ENCODE assay signal across 1 cellular context in the genomic region with DNA sequence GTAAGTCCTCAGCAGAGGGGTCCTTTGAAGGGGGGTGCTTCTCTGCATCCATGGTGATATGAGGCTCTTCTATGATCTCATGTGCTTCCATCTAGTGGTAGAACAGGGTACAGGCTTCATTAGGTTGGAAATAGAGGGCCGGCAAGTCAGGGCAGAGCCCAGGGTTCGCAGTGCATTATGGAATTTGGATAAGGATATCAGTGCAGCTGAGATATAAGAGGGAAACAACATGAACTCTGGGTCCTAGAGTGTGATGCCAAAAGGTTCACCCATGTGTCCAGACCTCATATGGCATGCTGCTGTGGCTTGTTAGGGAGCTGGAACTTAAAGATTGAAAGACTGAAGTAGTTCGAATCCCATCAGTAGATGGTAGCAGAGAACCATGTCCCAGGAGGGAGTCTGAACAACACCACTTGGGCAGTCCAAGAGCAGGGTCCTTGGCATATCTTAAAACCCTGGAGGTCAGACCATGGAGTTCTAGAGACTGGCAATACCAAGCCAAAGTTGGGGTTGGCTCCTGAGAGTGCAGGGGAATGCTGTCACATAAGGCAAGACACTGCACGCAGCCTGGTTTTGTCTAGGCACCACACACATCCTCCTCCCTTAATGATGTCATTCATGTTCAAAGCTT.
TF ChIP-seq lines count a peak whose summit lies in the region.

No MANE protein-coding gene starts in this region.

TF ChIP-seq in HepG2, 621 proteins besides CTCF, POLR2A, EP300 and RAD21 (continued from another document and continues in another):
- TF ChIP-seq ZNF782 (CRISPR knock-in tag; IDR thresholded peaks at IDR 0.05; ENCODE audit: borderline replicate concordance) = no peak
- TF ChIP-seq, protein P1, sequence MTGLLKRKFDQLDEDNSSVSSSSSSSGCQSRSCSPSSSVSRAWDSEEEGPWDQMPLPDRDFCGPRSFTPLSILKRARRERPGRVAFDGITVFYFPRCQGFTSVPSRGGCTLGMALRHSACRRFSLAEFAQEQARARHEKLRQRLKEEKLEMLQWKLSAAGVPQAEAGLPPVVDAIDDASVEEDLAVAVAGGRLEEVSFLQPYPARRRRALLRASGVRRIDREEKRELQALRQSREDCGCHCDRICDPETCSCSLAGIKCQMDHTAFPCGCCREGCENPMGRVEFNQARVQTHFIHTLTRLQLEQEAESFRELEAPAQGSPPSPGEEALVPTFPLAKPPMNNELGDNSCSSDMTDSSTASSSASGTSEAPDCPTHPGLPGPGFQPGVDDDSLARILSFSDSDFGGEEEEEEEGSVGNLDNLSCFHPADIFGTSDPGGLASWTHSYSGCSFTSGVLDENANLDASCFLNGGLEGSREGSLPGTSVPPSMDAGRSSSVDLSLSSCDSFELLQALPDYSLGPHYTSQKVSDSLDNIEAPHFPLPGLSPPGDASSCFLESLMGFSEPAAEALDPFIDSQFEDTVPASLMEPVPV (CRISPR knock-in tag; IDR thresholded peaks at IDR 0.05) = 0 out of 2 replicates have a peak, but pooled peaks have one; percentile 27
- no peak for TF ChIP-seq ZNF326 (CRISPR knock-in tag; IDR thresholded peaks at IDR 0.05; ENCODE audit: borderline replicate concordance)
- TF ChIP-seq RNF2 (conservative IDR thresholded peaks at IDR 0.05; ENCODE audit: low read depth) = no peak
- TF ChIP-seq, protein P2, sequence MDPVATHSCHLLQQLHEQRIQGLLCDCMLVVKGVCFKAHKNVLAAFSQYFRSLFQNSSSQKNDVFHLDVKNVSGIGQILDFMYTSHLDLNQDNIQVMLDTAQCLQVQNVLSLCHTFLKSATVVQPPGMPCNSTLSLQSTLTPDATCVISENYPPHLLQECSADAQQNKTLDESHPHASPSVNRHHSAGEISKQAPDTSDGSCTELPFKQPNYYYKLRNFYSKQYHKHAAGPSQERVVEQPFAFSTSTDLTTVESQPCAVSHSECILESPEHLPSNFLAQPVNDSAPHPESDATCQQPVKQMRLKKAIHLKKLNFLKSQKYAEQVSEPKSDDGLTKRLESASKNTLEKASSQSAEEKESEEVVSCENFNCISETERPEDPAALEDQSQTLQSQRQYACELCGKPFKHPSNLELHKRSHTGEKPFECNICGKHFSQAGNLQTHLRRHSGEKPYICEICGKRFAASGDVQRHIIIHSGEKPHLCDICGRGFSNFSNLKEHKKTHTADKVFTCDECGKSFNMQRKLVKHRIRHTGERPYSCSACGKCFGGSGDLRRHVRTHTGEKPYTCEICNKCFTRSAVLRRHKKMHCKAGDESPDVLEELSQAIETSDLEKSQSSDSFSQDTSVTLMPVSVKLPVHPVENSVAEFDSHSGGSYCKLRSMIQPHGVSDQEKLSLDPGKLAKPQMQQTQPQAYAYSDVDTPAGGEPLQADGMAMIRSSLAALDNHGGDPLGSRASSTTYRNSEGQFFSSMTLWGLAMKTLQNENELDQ (CRISPR knock-in tag; IDR thresholded peaks at IDR 0.05; ENCODE audit: borderline replicate concordance) = no peak
- TF ChIP-seq, protein P3, sequence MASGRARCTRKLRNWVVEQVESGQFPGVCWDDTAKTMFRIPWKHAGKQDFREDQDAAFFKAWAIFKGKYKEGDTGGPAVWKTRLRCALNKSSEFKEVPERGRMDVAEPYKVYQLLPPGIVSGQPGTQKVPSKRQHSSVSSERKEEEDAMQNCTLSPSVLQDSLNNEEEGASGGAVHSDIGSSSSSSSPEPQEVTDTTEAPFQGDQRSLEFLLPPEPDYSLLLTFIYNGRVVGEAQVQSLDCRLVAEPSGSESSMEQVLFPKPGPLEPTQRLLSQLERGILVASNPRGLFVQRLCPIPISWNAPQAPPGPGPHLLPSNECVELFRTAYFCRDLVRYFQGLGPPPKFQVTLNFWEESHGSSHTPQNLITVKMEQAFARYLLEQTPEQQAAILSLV (CRISPR knock-in tag; IDR thresholded peaks at IDR 0.05; ENCODE audit: borderline replicate concordance) = 0 out of 2 replicates have a peak, but pooled peaks have one; percentile 56
- TF ChIP-seq ZNF577 (CRISPR knock-in tag; IDR thresholded peaks at IDR 0.05; ENCODE audit: borderline replicate concordance, low read depth) = no peak
- 0 out of 2 replicates have a peak, but pooled peaks have one; percentile 37 for TF ChIP-seq TMF1 (CRISPR knock-in tag; IDR thresholded peaks at IDR 0.05; ENCODE audit: low read depth)
- TF ChIP-seq XRCC5 (optimal IDR thresholded peaks at IDR 0.05; ENCODE audit: low read length) = peak; percentile 47
- TF ChIP-seq KAT2B (IDR thresholded peaks at IDR 0.05; ENCODE audit: borderline replicate concordance, low read depth, low read length) = no peak
- no peak for TF ChIP-seq HMGA1 (CRISPR knock-in tag; conservative IDR thresholded peaks at IDR 0.05)
- TF ChIP-seq, protein P4, sequence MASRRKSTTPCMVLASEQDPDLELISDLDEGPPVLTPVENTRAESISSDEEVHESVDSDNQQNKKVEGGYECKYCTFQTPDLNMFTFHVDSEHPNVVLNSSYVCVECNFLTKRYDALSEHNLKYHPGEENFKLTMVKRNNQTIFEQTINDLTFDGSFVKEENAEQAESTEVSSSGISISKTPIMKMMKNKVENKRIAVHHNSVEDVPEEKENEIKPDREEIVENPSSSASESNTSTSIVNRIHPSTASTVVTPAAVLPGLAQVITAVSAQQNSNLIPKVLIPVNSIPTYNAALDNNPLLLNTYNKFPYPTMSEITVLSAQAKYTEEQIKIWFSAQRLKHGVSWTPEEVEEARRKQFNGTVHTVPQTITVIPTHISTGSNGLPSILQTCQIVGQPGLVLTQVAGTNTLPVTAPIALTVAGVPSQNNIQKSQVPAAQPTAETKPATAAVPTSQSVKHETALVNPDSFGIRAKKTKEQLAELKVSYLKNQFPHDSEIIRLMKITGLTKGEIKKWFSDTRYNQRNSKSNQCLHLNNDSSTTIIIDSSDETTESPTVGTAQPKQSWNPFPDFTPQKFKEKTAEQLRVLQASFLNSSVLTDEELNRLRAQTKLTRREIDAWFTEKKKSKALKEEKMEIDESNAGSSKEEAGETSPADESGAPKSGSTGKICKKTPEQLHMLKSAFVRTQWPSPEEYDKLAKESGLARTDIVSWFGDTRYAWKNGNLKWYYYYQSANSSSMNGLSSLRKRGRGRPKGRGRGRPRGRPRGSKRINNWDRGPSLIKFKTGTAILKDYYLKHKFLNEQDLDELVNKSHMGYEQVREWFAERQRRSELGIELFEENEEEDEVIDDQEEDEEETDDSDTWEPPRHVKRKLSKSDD (CRISPR knock-in tag; IDR thresholded peaks at IDR 0.05; ENCODE audit: low read depth) = no peak
- TF ChIP-seq ZFX (CRISPR knock-in tag; IDR thresholded peaks at IDR 0.05; ENCODE audit: low read depth) = 0 out of 2 replicates have a peak, but pooled peaks have one; percentile 27
- no peak for TF ChIP-seq HOXA9 (CRISPR knock-in tag; IDR thresholded peaks at IDR 0.05; ENCODE audit: borderline replicate concordance)
- TF ChIP-seq SMYD3 (CRISPR knock-in tag; IDR thresholded peaks at IDR 0.05) = 0 out of 2 replicates have a peak, but pooled peaks have one; percentile 34
- TF ChIP-seq ZNF878 (CRISPR knock-in tag; IDR thresholded peaks at IDR 0.05) = no peak
- TF ChIP-seq, protein P5, sequence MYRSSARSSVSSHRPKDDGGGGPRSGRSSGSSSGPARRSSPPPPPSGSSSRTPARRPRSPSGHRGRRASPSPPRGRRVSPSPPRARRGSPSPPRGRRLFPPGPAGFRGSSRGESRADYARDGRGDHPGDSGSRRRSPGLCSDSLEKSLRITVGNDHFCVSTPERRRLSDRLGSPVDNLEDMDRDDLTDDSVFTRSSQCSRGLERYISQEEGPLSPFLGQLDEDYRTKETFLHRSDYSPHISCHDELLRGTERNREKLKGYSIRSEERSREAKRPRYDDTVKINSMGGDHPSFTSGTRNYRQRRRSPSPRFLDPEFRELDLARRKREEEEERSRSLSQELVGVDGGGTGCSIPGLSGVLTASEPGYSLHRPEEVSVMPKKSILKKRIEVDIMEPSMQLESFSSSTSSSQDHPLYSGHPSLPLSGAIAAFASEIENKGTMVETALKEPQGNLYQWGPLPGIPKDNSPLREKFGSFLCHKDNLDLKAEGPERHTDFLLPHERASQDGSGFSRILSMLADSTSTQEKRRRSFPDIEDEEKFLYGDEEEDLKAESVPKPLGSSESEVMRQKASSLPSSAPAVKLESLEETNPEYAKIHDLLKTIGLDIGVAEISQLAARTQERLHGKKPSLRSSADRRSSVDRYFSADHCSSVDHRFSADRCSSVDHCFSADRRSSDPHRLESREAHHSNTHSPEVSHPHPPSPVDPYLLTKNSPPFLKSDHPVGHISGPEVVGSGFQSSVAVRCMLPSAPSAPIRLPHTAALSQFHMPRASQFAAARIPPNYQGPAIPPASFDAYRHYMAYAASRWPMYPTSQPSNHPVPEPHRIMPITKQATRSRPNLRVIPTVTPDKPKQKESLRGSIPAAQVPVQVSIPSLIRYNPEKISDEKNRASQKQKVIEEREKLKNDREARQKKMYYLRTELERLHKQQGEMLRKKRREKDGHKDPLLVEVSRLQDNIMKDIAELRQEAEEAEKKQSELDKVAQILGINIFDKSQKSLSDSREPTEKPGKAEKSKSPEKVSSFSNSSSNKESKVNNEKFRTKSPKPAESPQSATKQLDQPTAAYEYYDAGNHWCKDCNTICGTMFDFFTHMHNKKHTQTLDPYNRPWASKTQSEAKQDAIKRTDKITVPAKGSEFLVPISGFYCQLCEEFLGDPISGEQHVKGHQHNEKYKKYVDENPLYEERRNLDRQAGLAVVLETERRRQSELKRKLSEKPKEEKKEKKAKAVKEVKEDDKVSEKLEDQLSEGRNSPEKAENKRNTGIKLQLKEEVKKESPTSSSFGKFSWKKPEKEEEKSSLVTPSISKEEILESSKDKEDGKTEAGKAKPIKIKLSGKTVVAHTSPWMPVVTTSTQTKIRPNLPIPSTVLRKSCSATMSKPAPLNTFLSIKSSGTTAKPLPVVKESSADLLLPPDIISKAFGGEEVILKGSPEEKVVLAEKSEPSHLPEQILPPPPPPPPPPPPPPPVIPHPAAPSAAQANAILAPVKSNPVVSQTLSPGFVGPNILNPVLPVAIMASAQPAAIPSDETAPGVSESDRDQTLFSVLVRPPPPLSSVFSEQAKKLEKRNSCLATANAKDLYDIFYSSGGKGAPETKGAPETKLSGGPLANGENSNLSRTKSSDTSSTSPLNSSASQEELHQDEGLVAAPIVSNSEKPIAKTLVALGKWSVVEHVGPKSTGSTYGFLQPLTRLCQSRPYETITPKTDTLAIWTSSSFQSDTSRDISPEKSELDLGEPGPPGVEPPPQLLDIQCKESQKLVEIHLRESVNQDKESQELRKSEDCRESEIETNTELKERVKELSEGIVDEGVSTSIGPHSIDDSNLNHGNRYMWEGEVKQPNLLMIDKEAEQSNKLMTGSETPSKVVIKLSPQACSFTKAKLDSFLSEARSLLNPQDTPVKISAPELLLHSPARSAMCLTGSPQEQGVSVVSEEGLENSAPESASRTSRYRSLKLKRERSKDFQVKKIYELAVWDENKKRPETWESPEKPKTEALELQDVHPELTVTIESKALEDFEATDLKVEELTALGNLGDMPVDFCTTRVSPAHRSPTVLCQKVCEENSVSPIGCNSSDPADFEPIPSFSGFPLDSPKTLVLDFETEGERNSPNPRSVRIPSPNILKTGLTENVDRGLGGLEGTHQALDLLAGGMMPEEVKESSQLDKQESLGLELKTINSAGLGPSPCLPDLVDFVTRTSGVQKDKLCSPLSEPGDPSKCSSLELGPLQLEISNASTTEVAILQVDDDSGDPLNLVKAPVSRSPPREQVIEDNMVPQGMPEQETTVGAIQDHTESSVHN (CRISPR knock-in tag; IDR thresholded peaks at IDR 0.05) = 0 out of 2 replicates have a peak, but pooled peaks have one; percentile 32
- 0 out of 2 replicates have a peak, but pooled peaks have one; percentile 17 for TF ChIP-seq ZNF354B (CRISPR knock-in tag; IDR thresholded peaks at IDR 0.05)
- TF ChIP-seq CHD2 (IDR thresholded peaks at IDR 0.05; ENCODE audit: low read depth, low read length) = no peak
- no peak for TF ChIP-seq ZFAT (CRISPR knock-in tag; conservative IDR thresholded peaks at IDR 0.05)
- 0 out of 2 replicates have a peak, but pooled peaks have one; percentile 61 for TF ChIP-seq TP53 (CRISPR knock-in tag; conservative IDR thresholded peaks at IDR 0.05)
- no peak for TF ChIP-seq TCF12 (IDR thresholded peaks at IDR 0.05)
- no peak for TF ChIP-seq TCF12 (CRISPR knock-in tag; IDR thresholded peaks at IDR 0.05)
- TF ChIP-seq, protein P6, sequence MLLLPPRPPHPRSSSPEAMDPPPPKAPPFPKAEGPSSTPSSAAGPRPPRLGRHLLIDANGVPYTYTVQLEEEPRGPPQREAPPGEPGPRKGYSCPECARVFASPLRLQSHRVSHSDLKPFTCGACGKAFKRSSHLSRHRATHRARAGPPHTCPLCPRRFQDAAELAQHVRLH (CRISPR knock-in tag; IDR thresholded peaks at IDR 0.05; ENCODE audit: borderline replicate concordance, low read depth) = peak; percentile 49; the same call in 1 of the 2 replicates
- TF ChIP-seq STAG1 (CRISPR knock-in tag; IDR thresholded peaks at IDR 0.05) = peak; percentile 64
- TF ChIP-seq PHF5A (CRISPR knock-in tag; IDR thresholded peaks at IDR 0.05; ENCODE audit: low read depth, unreplicated experiment) = no peak
- TF ChIP-seq MEIS1 (CRISPR knock-in tag; IDR thresholded peaks at IDR 0.05; ENCODE audit: borderline replicate concordance) = 0 out of 2 replicates have a peak, but pooled peaks have one; percentile 45
- no peak for TF ChIP-seq ZSCAN12 (CRISPR knock-in tag; IDR thresholded peaks at IDR 0.05)
- TF ChIP-seq KDM5B (CRISPR knock-in tag; IDR thresholded peaks at IDR 0.05; ENCODE audit: borderline replicate concordance) = no peak
- TF ChIP-seq ZZZ3 (CRISPR knock-in tag; IDR thresholded peaks at IDR 0.05; ENCODE audit: borderline replicate concordance) = no peak
- no peak for TF ChIP-seq AHR (CRISPR knock-in tag; IDR thresholded peaks at IDR 0.05)
- no peak for TF ChIP-seq YEATS4 (CRISPR knock-in tag; IDR thresholded peaks at IDR 0.05; ENCODE audit: borderline replicate concordance)
- 0 out of 2 replicates have a peak, but pooled peaks have one; percentile 16 for TF ChIP-seq ZMYM4 (CRISPR knock-in tag; IDR thresholded peaks at IDR 0.05)
- 0 out of 2 replicates have a peak, but pooled peaks have one; percentile 6 for TF ChIP-seq FOXA3 (CRISPR knock-in tag; IDR thresholded peaks at IDR 0.05)
- 0 out of 2 replicates have a peak, but pooled peaks have one; percentile 20 for TF ChIP-seq KDM2A (CRISPR knock-in tag; IDR thresholded peaks at IDR 0.05; ENCODE audit: borderline replicate concordance, low read depth)
- no peak for TF ChIP-seq ISL2 (CRISPR knock-in tag; IDR thresholded peaks at IDR 0.05)
- TF ChIP-seq SMC3 (IDR thresholded peaks at IDR 0.05; ENCODE audit: low read length) = peak; percentile 61
- TF ChIP-seq SOX6 (IDR thresholded peaks at IDR 0.05) = no peak
- TF ChIP-seq SOX6 (CRISPR knock-in tag; IDR thresholded peaks at IDR 0.05) = no peak
- TF ChIP-seq, protein P7, sequence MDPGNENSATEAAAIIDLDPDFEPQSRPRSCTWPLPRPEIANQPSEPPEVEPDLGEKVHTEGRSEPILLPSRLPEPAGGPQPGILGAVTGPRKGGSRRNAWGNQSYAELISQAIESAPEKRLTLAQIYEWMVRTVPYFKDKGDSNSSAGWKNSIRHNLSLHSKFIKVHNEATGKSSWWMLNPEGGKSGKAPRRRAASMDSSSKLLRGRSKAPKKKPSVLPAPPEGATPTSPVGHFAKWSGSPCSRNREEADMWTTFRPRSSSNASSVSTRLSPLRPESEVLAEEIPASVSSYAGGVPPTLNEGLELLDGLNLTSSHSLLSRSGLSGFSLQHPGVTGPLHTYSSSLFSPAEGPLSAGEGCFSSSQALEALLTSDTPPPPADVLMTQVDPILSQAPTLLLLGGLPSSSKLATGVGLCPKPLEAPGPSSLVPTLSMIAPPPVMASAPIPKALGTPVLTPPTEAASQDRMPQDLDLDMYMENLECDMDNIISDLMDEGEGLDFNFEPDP (CRISPR knock-in tag; conservative IDR thresholded peaks at IDR 0.05) = 0 out of 2 replicates have a peak, but pooled peaks have one; percentile 19
- TF ChIP-seq SAP130 (CRISPR knock-in tag; IDR thresholded peaks at IDR 0.05; ENCODE audit: low read depth) = 0 out of 2 replicates have a peak, but pooled peaks have one; percentile 21
